Comparison of ENCODE assay signal across 8 cellular contexts in genomic region chr14:104768437-104769323, GRCh38. TPM values are rescaled to one million over a fixed set of nuclear protein-coding genes. Genes with fewer than 3 reads are reported as not detected.
A peak's percentile ranks its signal among the peaks of the same experiment; 100 is the strongest.
DNase-seq lines count a peak whose midpoint lies in the region; ATAC-seq and TF ChIP-seq lines count a peak whose summit lies in the region.

No MANE protein-coding gene starts in this region.

- peaks cover 3% of the 10 kb centered on the region for H3K4me1 Mint-ChIP-seq in endodermal cell

- no peak overlapping the region for H3K18ac ChIP-seq in mesendoderm (ENCODE audit: low read length)

- no peak overlapping the region for H3K4me3 Mint-ChIP-seq in endodermal cell

- H3K27me3 Mint-ChIP-seq in endodermal cell (ENCODE audit: insufficient read depth): no peaks in the 10 kb centered on the region

- H2AK5ac ChIP-seq in mesendoderm (ENCODE audit: low read length): no peak overlapping the region

- peak overlapping the region; percentile 79 for H3K56ac ChIP-seq in mesendoderm (ENCODE audit: low read length)

- WGBS in endodermal cell (ENCODE audit: insufficient coverage in 1 of 2, insufficient read length in 1 of 2), 2 experiments: 29 to 44% methylated on average over 7 to 23 of the region's 25 CpGs
- no CpG with 5 or more reads among the region's 25 CpGs for WGBS in mesendoderm (ENCODE audit: extremely low coverage, insufficient coverage, low lambda C conversion rate)

- ATAC-seq in GM18498 (IDR thresholded peaks at IDR 0.05; ENCODE audit: unreplicated experiment) (peak; percentile 69), HG03521 (IDR thresholded peaks at IDR 0.05; ENCODE audit: unreplicated experiment) (peak; percentile 50)

- peak; percentile 61 for DNase-seq in A172 (ENCODE audit: low spot score)
- peak; percentile 58 to 61 for DNase-seq in NOMO-1 (lab: John Stamatoyannopoulos, UW; ENCODE audit: unreplicated experiment in 2 of 2)
- peak; percentile 99 for DNase-seq in activated CD8-positive, alpha-beta memory T cell treated with anti-CD3 and anti-CD28 coated beads for 24 hours
- peak; percentile 100 for DNase-seq in endodermal cell
- peak; percentile 92 for DNase-seq in mesendoderm
- peak; percentile 74 to 77 for DNase-seq in stimulated activated CD8-positive, alpha-beta memory T cell treated with anti-CD3 and anti-CD28 coated beads, Interleukin-15, amount 100 ng/mL, for 48 hours (ENCODE audit: low read depth in 2 of 2)

- H3K27ac Mint-ChIP-seq in endodermal cell: peak overlapping the region; percentile 61

- no peak overlapping the region for H3K9ac ChIP-seq in endodermal cell (ENCODE audit: extremely low read depth, low read length, poor library complexity, severe bottlenecking)
- H3K9ac ChIP-seq in mesendoderm (ENCODE audit: low read length): peak overlapping the region; percentile 63

- H3K4me3 ChIP-seq in endodermal cell (ENCODE audit: low read length) (no peak overlapping the region), mesendoderm (ENCODE audit: low read length) (no peak overlapping the region)

- H3K27ac ChIP-seq in endodermal cell (ENCODE audit: low read depth, low read length) (no peak overlapping the region), mesendoderm (ENCODE audit: low read depth, low read length) (no peak overlapping the region)

- H3K4ac ChIP-seq in mesendoderm (ENCODE audit: low read depth, low read length): no peak overlapping the region

- H4K8ac ChIP-seq in mesendoderm (ENCODE audit: low read depth, low read length): no peak overlapping the region

- no peak overlapping the region for H2BK120ac ChIP-seq in mesendoderm (ENCODE audit: low read depth, low read length)

- no peak overlapping the region for H3K23ac ChIP-seq in mesendoderm (ENCODE audit: low read length)

- H3K9me3 ChIP-seq in endodermal cell (ENCODE audit: control insufficient read depth, low read length): peaks cover 18% of the 10 kb centered on the region

- H3K9me3 Mint-ChIP-seq in endodermal cell: peaks cover 27% of the 10 kb centered on the region

- H3K36me3 Mint-ChIP-seq in endodermal cell (ENCODE audit: low read depth): peaks cover 58% of the 10 kb centered on the region

- no peak overlapping the region for H3K4me2 ChIP-seq in mesendoderm (ENCODE audit: low read length)

- H4K5ac ChIP-seq in mesendoderm (ENCODE audit: low read length): no peak overlapping the region

- no peak overlapping the region for H2BK15ac ChIP-seq in mesendoderm (replicated peaks; ENCODE audit: low read depth)

- no peaks in the 10 kb centered on the region for H3K4me1 ChIP-seq in endodermal cell (ENCODE audit: control insufficient read depth, insufficient read depth, low read length)
- peaks cover 1% of the 10 kb centered on the region for H3K4me1 ChIP-seq in mesendoderm (ENCODE audit: control insufficient read depth, low read depth, low read length)

- H2BK5ac ChIP-seq in mesendoderm (ENCODE audit: low read length): no peak overlapping the region

- no peaks in the 10 kb centered on the region for H3K79me1 ChIP-seq in mesendoderm (ENCODE audit: low read length)

- H3K27me3 ChIP-seq in endodermal cell (ENCODE audit: control insufficient read depth, insufficient read depth, low read length, poor library complexity, severe bottlenecking): no peaks in the 10 kb centered on the region
- no peaks in the 10 kb centered on the region for H3K27me3 ChIP-seq in mesendoderm (ENCODE audit: insufficient read depth, low read length, poor library complexity)

- H3K36me3 ChIP-seq in endodermal cell (ENCODE audit: control insufficient read depth, insufficient read depth, low read length) (peaks cover 36% of the 10 kb centered on the region), mesendoderm (ENCODE audit: control insufficient read depth, insufficient read depth, low read length) (peaks cover 11% of the 10 kb centered on the region)

- no peaks in the 10 kb centered on the region for H3K79me2 ChIP-seq in mesendoderm (ENCODE audit: control insufficient read depth, insufficient read depth, low read length)

- peak; percentile 94 for TF ChIP-seq CTCF in endodermal cell (conservative IDR thresholded peaks at IDR 0.05)

RNA-seq across cellular contexts. Expression of gene SIVA1, which starts 15.7 kb away (rescaled TPM):
- total RNA-seq in A172 (2014; rRNA removed; shearing (Covaris generic)): 187 and 210 TPM in 2 replicates
- total RNA-seq in endodermal cell: 10 to 100 TPM; 82.5 to 87.3 TPM
- polyA plus RNA-seq in endodermal cell (2013, experiment 1 of 2): 89.7 TPM
- polyA plus RNA-seq in endodermal cell (2013, experiment 2 of 2): 92.2 TPM
- 151 TPM for polyA plus RNA-seq in mesendoderm (2013, experiment 1 of 2)
- polyA plus RNA-seq in mesendoderm (2013, experiment 2 of 2): 147 TPM

RNA-seq across cellular contexts. Expression of gene AKT1, which starts 26.9 kb away (rescaled TPM):
- 105 and 107 TPM in 2 replicates for total RNA-seq in A172 (2014; rRNA removed; shearing (Covaris generic))
- 100 to 1,000 TPM; 133 to 152 TPM for total RNA-seq in endodermal cell
- polyA plus RNA-seq in endodermal cell (2013, experiment 1 of 2): 103 TPM
- 95.5 TPM for polyA plus RNA-seq in endodermal cell (2013, experiment 2 of 2)
- 32.4 TPM for polyA plus RNA-seq in mesendoderm (2013, experiment 1 of 2)
- polyA plus RNA-seq in mesendoderm (2013, experiment 2 of 2): 32.3 TPM

RNA-seq across cellular contexts. Expression of gene ZBTB42, which starts 32.2 kb away (rescaled TPM):
- total RNA-seq in A172 (2014; rRNA removed; shearing (Covaris generic)): 2.0 and 4.0 TPM in 2 replicates
- 1 to 10 TPM; 7.7 to 8.4 TPM for total RNA-seq in endodermal cell
- polyA plus RNA-seq in endodermal cell (2013, experiment 1 of 2): 2.4 TPM
- polyA plus RNA-seq in endodermal cell (2013, experiment 2 of 2): 2.6 TPM
- 0.67 TPM for polyA plus RNA-seq in mesendoderm (2013, experiment 1 of 2)
- polyA plus RNA-seq in mesendoderm (2013, experiment 2 of 2): 0.73 TPM

RNA-seq across cellular contexts. Expression of gene ADSS1, which starts 44.7 kb away (rescaled TPM):
- total RNA-seq in A172 (2014; rRNA removed; shearing (Covaris generic)): 3.4 and 3.7 TPM in 2 replicates
- total RNA-seq in endodermal cell: 10 to 100 TPM; 15.8 to 31.0 TPM
- polyA plus RNA-seq in endodermal cell (2013, experiment 1 of 2): 16.1 TPM
- 14.1 TPM for polyA plus RNA-seq in endodermal cell (2013, experiment 2 of 2)
- 2.0 TPM for polyA plus RNA-seq in mesendoderm (2013, experiment 1 of 2)
- polyA plus RNA-seq in mesendoderm (2013, experiment 2 of 2): 2.1 TPM
